Comparison of ENCODE assay signal across 7 cellular contexts in genomic region chr12:111598637-111599458, GRCh38. TPM values are rescaled to one million over a fixed set of nuclear protein-coding genes. Genes with fewer than 3 reads are reported as not detected.
A peak's percentile ranks its signal among the peaks of the same experiment; 100 is the strongest.
DNase-seq lines count a peak whose midpoint lies in the region; ATAC-seq, FAIRE-seq and TF ChIP-seq lines count a peak whose summit lies in the region.

Gene ATXN2, minus strand, starts transcription at chr12:111599315. Its CDS starts 281 bp downstream, at chr12:111599034.

- no peak within 1 kb of the TSS for H2AFZ ChIP-seq in HepG2 (ENCODE audit: low read length)

- WGBS in HepG2 (ENCODE audit: low lambda C conversion rate): 0% methylated on average over 5 of the region's 120 CpGs

- H3K9me3 ChIP-seq in HepG2 (ENCODE audit: low read length): no peaks in the 10 kb centered on the region

- intact Hi-C loops in HepG2 (cut with micrococcal nuclease; ENCODE audit: unreplicated experiment): no loop called here

- peaks cover 40% of the 10 kb centered on the region for H4K20me1 ChIP-seq in HepG2 (ENCODE audit: insufficient read depth, low read length)

- peak within 1 kb of the TSS; percentile 78 for H3K4me2 ChIP-seq in HepG2 (ENCODE audit: low read depth, low read length)

- H3K9ac ChIP-seq in HepG2 (ENCODE audit: insufficient read depth, low read depth, low read length): peak within 1 kb of the TSS; percentile 94

- in situ Hi-C loops in GM13977 (cut with MboI; ENCODE audit: low pct_unique_long_range_greater_than_20kb, low sequenced_read_pairs, unreplicated experiment): no loop called here
- in situ Hi-C loops in HepG2 (cut with HindIII; ENCODE audit: extremely low pct_ligation_motif_present, low pct_unique_long_range_greater_than_20kb): no loop called here

- TF ChIP-seq RAD21 in HepG2 (CRISPR knock-in tag; IDR thresholded peaks at IDR 0.05): peak; percentile 19; the same call in 1 of the 2 replicates

- CTCF ChIA-PET in HepG2 (lab: Yijun Ruan, JAX; ENCODE audit: low intra/inter-chr PET ratio, low total read pairs): no interaction called here

- no peaks in the 10 kb centered on the region; a peak in 1 of 5 replicates for H3K36me3 ChIP-seq in HepG2 (replicated peaks in 1 of 2; ENCODE audit: control insufficient read depth in 1 of 2, insufficient read depth in 2 of 2, low read length in 2 of 2)

- peaks cover 46% of the 10 kb centered on the region for H3K79me2 ChIP-seq in HepG2 (ENCODE audit: insufficient read depth, low read length)

- TF ChIP-seq POLR2A in HepG2 (IDR thresholded peaks at IDR 0.05; ENCODE audit: insufficient read depth in 1 of 2, low read depth in 2 of 2, low read length in 2 of 2): no peak

- H3K27me3 ChIP-seq in HepG2 (ENCODE audit: control insufficient read depth in 1 of 2, insufficient read depth in 2 of 2, low read length in 2 of 2): no peaks in the 10 kb centered on the region; a peak in 1 of 5 replicates

- no peak for TF ChIP-seq CTCF in GM13977 (IDR thresholded peaks at IDR 0.05; ENCODE audit: extremely low read depth, insufficient read depth, missing control alignments)
- no peak for TF ChIP-seq CTCF in coronary artery (IDR thresholded peaks at IDR 0.05)
- no peak for TF ChIP-seq CTCF in HepG2 (CRISPR knock-in tag; IDR thresholded peaks at IDR 0.05)

- H3K4me1 ChIP-seq in HepG2 (ENCODE audit: insufficient read depth, low read length): peaks cover 39% of the 10 kb centered on the region

- ATAC-seq in HG02642 (IDR thresholded peaks at IDR 0.05; ENCODE audit: poor library complexity, unreplicated experiment) (peak; percentile 59), HepG2 (peak; percentile 2; the same call in 2 of the 3 replicates)

- peak within 1 kb of the TSS; percentile 92 for H3K4me3 ChIP-seq in coronary artery
- H3K4me3 ChIP-seq in HepG2 (replicated peaks in 1 of 3; ENCODE audit: insufficient read depth in 1 of 3, low read depth in 2 of 3, low read length in 3 of 3): peak within 1 kb of the TSS; percentile 86 to 98 (median 91)

- POLR2A ChIA-PET in HepG2 (lab: Yijun Ruan, JAX): interaction anchor here (0.7 to 1.0 kb wide), 2 partner anchors 10 to 168 kb away, joined by 3 read pairs; partner anchors contain the start of gene ALDH2

- TF ChIP-seq EP300 in HepG2 (IDR thresholded peaks at IDR 0.05; ENCODE audit: low read depth in 2 of 2, low read length in 2 of 2): no peak
- no peak for TF ChIP-seq EP300 in HepG2 (CRISPR knock-in tag; IDR thresholded peaks at IDR 0.05; ENCODE audit: borderline replicate concordance)

- BruUV-seq in HepG2 (replicated peaks; lab: Mats Ljungman, UMichigan): no TSS peak

- FAIRE-seq in HepG2 (lab: Jason Lieb, UNC): no peak

- peak; percentile 95 for DNase-seq in GM13977 (ENCODE audit: low spot score)
- DNase-seq in NCI-H2029 (lab: John Stamatoyannopoulos, UW): peak; percentile 46
- peak; percentile 10 for DNase-seq in activated CD4-positive, CD25-positive, alpha-beta regulatory T cell treated with anti-CD3 and anti-CD28 coated beads, Interleukin-2, amount 50 U/mL, for 16 hours (ENCODE audit: low read depth, low spot score)
- DNase-seq in coronary artery (ENCODE audit: low spot score): peak; percentile 76
- no peak for DNase-seq in HepG2 (ENCODE audit: low spot score)
- DNase-seq in stimulated activated CD4-positive, alpha-beta T cell treated with anti-CD3 and anti-CD28 coated beads, Interleukin-4, amount 100 ng/mL, for 1 hour: peak; percentile 73

- H3K27ac ChIP-seq in coronary artery (peak within 1 kb of the TSS; percentile 89 to 99), HepG2 (ENCODE audit: extremely low read length, insufficient read depth, low read length) (peak within 1 kb of the TSS; percentile 97)

TF ChIP-seq in HepG2, 621 proteins besides CTCF, POLR2A, EP300 and RAD21 (continues in another document):
- TF ChIP-seq ZNF18 (CRISPR knock-in tag; IDR thresholded peaks at IDR 0.05; ENCODE audit: insufficient replicate concordance): no peak
- TF ChIP-seq ZBTB2 (CRISPR knock-in tag; IDR thresholded peaks at IDR 0.05; ENCODE audit: low read depth): 0 out of 2 replicates have a peak, but pooled peaks have one; percentile 50
- 0 out of 2 replicates have a peak, but pooled peaks have one; percentile 2 for TF ChIP-seq KLF12 (CRISPR knock-in tag; IDR thresholded peaks at IDR 0.05; ENCODE audit: borderline replicate concordance)
- peak; percentile 15 for TF ChIP-seq YY1 (IDR thresholded peaks at IDR 0.05; ENCODE audit: insufficient read depth, insufficient replicate concordance, low read depth, low read length)
- TF ChIP-seq HOXA9 (CRISPR knock-in tag; IDR thresholded peaks at IDR 0.05; ENCODE audit: borderline replicate concordance): peak; percentile 52; the same call in 1 of the 2 replicates
- no peak for TF ChIP-seq IKZF1 (IDR thresholded peaks at IDR 0.05)
- TF ChIP-seq ZSCAN21 (CRISPR knock-in tag; IDR thresholded peaks at IDR 0.05; ENCODE audit: borderline replicate concordance): peak; percentile 26; the same call in 1 of the 2 replicates
- TF ChIP-seq ZNF766 (CRISPR knock-in tag; IDR thresholded peaks at IDR 0.05; ENCODE audit: borderline replicate concordance): 0 out of 2 replicates have a peak, but pooled peaks have one; percentile 4
- TF ChIP-seq ZNF574 (CRISPR knock-in tag; IDR thresholded peaks at IDR 0.05): 0 out of 2 replicates have a peak, but pooled peaks have one; percentile 8
- no peak for TF ChIP-seq RFX1 (IDR thresholded peaks at IDR 0.05)
- TF ChIP-seq NKX3-1 (CRISPR knock-in tag; IDR thresholded peaks at IDR 0.05): no peak
- 0 out of 2 replicates have a peak, but pooled peaks have one; percentile 31 for TF ChIP-seq REL (CRISPR knock-in tag; conservative IDR thresholded peaks at IDR 0.05)

RNA-seq across cellular contexts. Expression of gene ATXN2, which starts in this region (rescaled TPM):
- 15.7 and 18.1 TPM in 2 replicates for total RNA-seq in HepG2 (2016; rRNA removed; fragmentation: Illumina TruSeq; extraction: Trizol)
- 52.9 and 59.4 TPM in 2 replicates for total RNA-seq in HepG2 (2016; cell fraction: cytosol; rRNA removed; fragmentation: Illumina TruSeq; extraction: Trizol; ENCODE audit: low read depth)
- 14.3 and 18.9 TPM in 2 replicates for total RNA-seq in HepG2 (2016; cell fraction: insoluble cytoplasmic fraction; rRNA removed; fragmentation: Illumina TruSeq; extraction: Trizol)
- 31.8 and 40.2 TPM in 2 replicates for total RNA-seq in HepG2 (2016; cell fraction: membrane; rRNA removed; fragmentation: Illumina TruSeq; extraction: Trizol)
- total RNA-seq in HepG2 (2016; cell fraction: nucleus; rRNA removed; fragmentation: Illumina TruSeq; extraction: Trizol): 36.9 and 41.3 TPM in 2 replicates
- 27.1 and 28.9 TPM in 2 replicates for polyA plus RNA-seq in HepG2 (2011; rRNA removed)
- 13.7 and 15.2 TPM in 2 replicates for polyA plus RNA-seq in HepG2 (2011; cell fraction: cytosol; rRNA removed)
- 83.1 and 89.3 TPM in 2 replicates for polyA plus RNA-seq in HepG2 (2011; cell fraction: nucleus; rRNA removed)
- polyA plus RNA-seq in HepG2 (2012): 26.4 and 34.5 TPM in 2 replicates
- polyA plus RNA-seq in HepG2 (2016; cell fraction: cytosol; fragmentation: Illumina TruSeq; extraction: Trizol; ENCODE audit: low read depth): 2.8 and 2.9 TPM in 2 replicates
- 22.6 and 32.0 TPM in 2 replicates for polyA plus RNA-seq in HepG2 (2016; cell fraction: insoluble cytoplasmic fraction; fragmentation: Illumina TruSeq; extraction: Trizol; ENCODE audit: low read depth)
- polyA plus RNA-seq in HepG2 (2016; cell fraction: membrane; fragmentation: Illumina TruSeq; extraction: Trizol; ENCODE audit: low read depth): 7.3 TPM in 2 replicates
- polyA plus RNA-seq in HepG2 (2016; cell fraction: nucleus; fragmentation: Illumina TruSeq; extraction: Trizol; ENCODE audit: insufficient read depth, low read depth): 60.3 and 69.0 TPM in 2 replicates
- polyA minus RNA-seq in HepG2 (2011; rRNA and poly(A)+ RNA removed; ENCODE audit: low replicate concordance): 63.2 and 98.9 TPM in 2 replicates
- polyA minus RNA-seq in HepG2 (2011; cell fraction: cytosol; rRNA and poly(A)+ RNA removed): 24.4 and 27.3 TPM in 2 replicates
- polyA minus RNA-seq in HepG2 (2011; cell fraction: nucleus; rRNA and poly(A)+ RNA removed): 101 and 113 TPM in 2 replicates
